8 cellular contexts compared by ENCODE assay signal in the genomic region with DNA sequence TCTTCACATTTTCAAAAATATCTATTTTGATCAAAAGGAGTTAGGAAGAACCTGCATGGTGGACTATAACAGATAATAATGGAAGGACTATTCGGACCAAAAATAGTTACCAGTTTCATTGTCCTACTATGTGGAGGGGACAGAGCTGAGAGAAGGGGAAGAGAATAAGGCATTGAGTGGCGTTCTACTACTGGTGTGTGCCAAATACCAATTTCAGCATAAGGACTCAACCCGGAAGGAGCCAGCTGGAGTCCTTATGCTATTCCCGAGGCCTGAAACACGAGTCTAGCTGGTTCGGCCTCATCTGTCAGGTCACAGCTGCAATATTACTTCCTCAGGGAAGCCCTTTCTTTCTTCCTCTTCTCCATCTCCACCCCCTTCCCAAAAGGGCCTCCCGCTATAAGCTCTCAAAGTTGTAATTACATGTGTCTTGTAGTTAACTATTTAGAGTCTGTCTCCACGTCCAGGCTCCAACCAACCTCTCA. TPM values are rescaled to one million over a fixed set of nuclear protein-coding genes. Genes with fewer than 3 reads are reported as not detected.
DNase-seq lines count a peak whose midpoint lies in the region; TF ChIP-seq lines count a peak whose summit lies in the region.

No MANE protein-coding gene starts in this region.

- H3K27me3 ChIP-seq in adrenal gland (no peaks in the 10 kb centered on the region), skeletal muscle satellite cell (ENCODE audit: control insufficient read depth, insufficient read depth, low read length) (no peaks in the 10 kb centered on the region)

- H3K36me3 Mint-ChIP-seq in IgD-negative memory B cell, result no peaks in the 10 kb centered on the region

- peak overlapping the region; percentile 77 to 97 (median 96) for H3K27ac Mint-ChIP-seq in IgD-negative memory B cell

- H3K36me3 ChIP-seq in adrenal gland (replicated peaks in 1 of 2) (no peaks in the 10 kb centered on the region), skeletal muscle satellite cell (ENCODE audit: insufficient read depth, low read length) (no peaks in the 10 kb centered on the region)

- peak overlapping the region; percentile 81 to 95 (median 92) for H3K4me3 Mint-ChIP-seq in IgD-negative memory B cell

- peak overlapping the region; percentile 91 for H3K4me2 ChIP-seq in skeletal muscle satellite cell (ENCODE audit: low read length)

- H3K9me3 ChIP-seq in adrenal gland (replicated peaks in 1 of 3), result no peaks in the 10 kb centered on the region
- H3K9me3 ChIP-seq in skeletal muscle satellite cell (replicated peaks; ENCODE audit: low read length), result no peaks in the 10 kb centered on the region

- DNase-seq in DMS153 treated with DMSO at 0.1 percent for 48 hours (lab: John Stamatoyannopoulos, UW; ENCODE audit: unreplicated experiment) (peak; percentile 15), adrenal gland (peak in 5 of 7 donors; percentile 27 to 36 (median 29)), D341Med (ENCODE audit: low spot score) (no peak), NCI-H1105 treated with DMSO at 0.1 percent for 48 hours (lab: John Stamatoyannopoulos, UW) (no peak), cortex of kidney (lab: John Stamatoyannopoulos, UW) (no peak)

- no peak for TF ChIP-seq POLR2A in adrenal gland (IDR thresholded peaks at IDR 0.05)

- H3K4me1 ChIP-seq in adrenal gland (replicated peaks in 1 of 2), result peaks cover 0 to 10% of the 10 kb centered on the region in 2 donors
- peaks cover 25% of the 10 kb centered on the region for H3K4me1 ChIP-seq in skeletal muscle satellite cell (ENCODE audit: control insufficient read depth, insufficient read depth, low read length)

- WGBS in adrenal gland, 4 donors, result 28 to 49% (median 41%) methylated on average over 8 of the region's 8 CpGs

- H3K4me3 ChIP-seq in adrenal gland, result peak overlapping the region in 2 of 4 donors; percentile 66 to 67
- peak overlapping the region; percentile 85 for H3K4me3 ChIP-seq in iPS-11a (ENCODE audit: low read depth, low read length)
- H3K4me3 ChIP-seq in skeletal muscle satellite cell (ENCODE audit: low read length), result peak overlapping the region; percentile 85

- no peaks in the 10 kb centered on the region for H3K9me3 Mint-ChIP-seq in IgD-negative memory B cell

- H3K27me3 Mint-ChIP-seq in IgD-negative memory B cell, result no peaks in the 10 kb centered on the region

- no peak for TF ChIP-seq CTCF in adrenal gland (IDR thresholded peaks at IDR 0.05)

- peak overlapping the region in 4 of 5 donors; percentile 84 to 94 (median 90) for H3K27ac ChIP-seq in adrenal gland

- peak overlapping the region; percentile 94 for H3K9ac ChIP-seq in skeletal muscle satellite cell (ENCODE audit: low read depth, low read length)

- intact Hi-C loops in adrenal gland (cut with DNase I), result no loop called here

- peaks cover 36 to 49% (median 43%) of the 10 kb centered on the region in 3 donors for H3K4me1 Mint-ChIP-seq in IgD-negative memory B cell

RNA-seq across cellular contexts. Expression of a gene that starts 20.5 kb away (rescaled TPM):
- polyA plus RNA-seq in IgD-negative memory B cell (12.6 TPM), adrenal gland (10 to 100 TPM in 1 of 3 donors, 1 to 10 TPM in 2; 3.5 to 10.8 (median 4.5) TPM)
- 10 to 100 TPM; 16.1 to 37.5 (median 29.7) TPM for total RNA-seq in adrenal gland
- total RNA-seq in skeletal muscle satellite cell (2012; rRNA removed), result 20.3 and 20.8 TPM in 2 replicates

Comparison
In these comparisons a context has a peak if more than half of its experiments do, and no peak if none do; other contexts are left out.
1. DNase-seq: peak in DMS153 treated with DMSO at 0.1 percent for 48 hours (single experiment) and adrenal gland (5 of 7); none in D341Med (single experiment), NCI-H1105 treated with DMSO at 0.1 percent for 48 hours (single experiment) and cortex of kidney (single experiment).